1 cellular context compared by ENCODE assay signal in genomic region chr22:39820266-39820665, GRCh38.
TF ChIP-seq lines count a peak whose summit lies in the region.

No MANE protein-coding gene starts in this region.

TF ChIP-seq in K562, 482 proteins besides CTCF, POLR2A, EP300 and RAD21 (continued from another document):
- TF ChIP-seq, protein P1, sequence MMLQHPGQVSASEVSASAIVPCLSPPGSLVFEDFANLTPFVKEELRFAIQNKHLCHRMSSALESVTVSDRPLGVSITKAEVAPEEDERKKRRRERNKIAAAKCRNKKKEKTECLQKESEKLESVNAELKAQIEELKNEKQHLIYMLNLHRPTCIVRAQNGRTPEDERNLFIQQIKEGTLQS (IDR thresholded peaks at IDR 0.05): peak; percentile 71; the same call in 1 of the 2 replicates
- TF ChIP-seq, protein P1 (CRISPR knock-in tag; conservative IDR thresholded peaks at IDR 0.05): no peak
- TF ChIP-seq SMARCA4 (IDR thresholded peaks at IDR 0.05): peak; percentile 67
- TF ChIP-seq TEAD4 (IDR thresholded peaks at IDR 0.05; ENCODE audit: low read length): no peak
- no peak for TF ChIP-seq TEAD4 (CRISPR knock-in tag; IDR thresholded peaks at IDR 0.05; ENCODE audit: borderline replicate concordance)
- no peak for TF ChIP-seq FOXM1 (IDR thresholded peaks at IDR 0.05; ENCODE audit: low read depth)
- TF ChIP-seq FOXM1 (CRISPR knock-in tag; IDR thresholded peaks at IDR 0.05; ENCODE audit: low read depth): no peak
- TF ChIP-seq PRMT5 (CRISPR knock-in tag; IDR thresholded peaks at IDR 0.05): no peak
- no peak for TF ChIP-seq SRF (CRISPR knock-in tag; IDR thresholded peaks at IDR 0.05)
- TF ChIP-seq ZNF778 (CRISPR knock-in tag; IDR thresholded peaks at IDR 0.05): no peak
- TF ChIP-seq JUN (IDR thresholded peaks at IDR 0.05; ENCODE audit: borderline replicate concordance, low read depth, low read length): peak; percentile 70
- TF ChIP-seq JUN (CRISPR knock-in tag; IDR thresholded peaks at IDR 0.05; ENCODE audit: borderline replicate concordance): no peak
- TF ChIP-seq, protein P2, sequence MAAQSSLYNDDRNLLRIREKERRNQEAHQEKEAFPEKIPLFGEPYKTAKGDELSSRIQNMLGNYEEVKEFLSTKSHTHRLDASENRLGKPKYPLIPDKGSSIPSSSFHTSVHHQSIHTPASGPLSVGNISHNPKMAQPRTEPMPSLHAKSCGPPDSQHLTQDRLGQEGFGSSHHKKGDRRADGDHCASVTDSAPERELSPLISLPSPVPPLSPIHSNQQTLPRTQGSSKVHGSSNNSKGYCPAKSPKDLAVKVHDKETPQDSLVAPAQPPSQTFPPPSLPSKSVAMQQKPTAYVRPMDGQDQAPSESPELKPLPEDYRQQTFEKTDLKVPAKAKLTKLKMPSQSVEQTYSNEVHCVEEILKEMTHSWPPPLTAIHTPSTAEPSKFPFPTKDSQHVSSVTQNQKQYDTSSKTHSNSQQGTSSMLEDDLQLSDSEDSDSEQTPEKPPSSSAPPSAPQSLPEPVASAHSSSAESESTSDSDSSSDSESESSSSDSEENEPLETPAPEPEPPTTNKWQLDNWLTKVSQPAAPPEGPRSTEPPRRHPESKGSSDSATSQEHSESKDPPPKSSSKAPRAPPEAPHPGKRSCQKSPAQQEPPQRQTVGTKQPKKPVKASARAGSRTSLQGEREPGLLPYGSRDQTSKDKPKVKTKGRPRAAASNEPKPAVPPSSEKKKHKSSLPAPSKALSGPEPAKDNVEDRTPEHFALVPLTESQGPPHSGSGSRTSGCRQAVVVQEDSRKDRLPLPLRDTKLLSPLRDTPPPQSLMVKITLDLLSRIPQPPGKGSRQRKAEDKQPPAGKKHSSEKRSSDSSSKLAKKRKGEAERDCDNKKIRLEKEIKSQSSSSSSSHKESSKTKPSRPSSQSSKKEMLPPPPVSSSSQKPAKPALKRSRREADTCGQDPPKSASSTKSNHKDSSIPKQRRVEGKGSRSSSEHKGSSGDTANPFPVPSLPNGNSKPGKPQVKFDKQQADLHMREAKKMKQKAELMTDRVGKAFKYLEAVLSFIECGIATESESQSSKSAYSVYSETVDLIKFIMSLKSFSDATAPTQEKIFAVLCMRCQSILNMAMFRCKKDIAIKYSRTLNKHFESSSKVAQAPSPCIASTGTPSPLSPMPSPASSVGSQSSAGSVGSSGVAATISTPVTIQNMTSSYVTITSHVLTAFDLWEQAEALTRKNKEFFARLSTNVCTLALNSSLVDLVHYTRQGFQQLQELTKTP (IDR thresholded peaks at IDR 0.05; ENCODE audit: low read depth in 1 of 2, partially characterized antibody in 2 of 2): no peak
- TF ChIP-seq, protein P3, sequence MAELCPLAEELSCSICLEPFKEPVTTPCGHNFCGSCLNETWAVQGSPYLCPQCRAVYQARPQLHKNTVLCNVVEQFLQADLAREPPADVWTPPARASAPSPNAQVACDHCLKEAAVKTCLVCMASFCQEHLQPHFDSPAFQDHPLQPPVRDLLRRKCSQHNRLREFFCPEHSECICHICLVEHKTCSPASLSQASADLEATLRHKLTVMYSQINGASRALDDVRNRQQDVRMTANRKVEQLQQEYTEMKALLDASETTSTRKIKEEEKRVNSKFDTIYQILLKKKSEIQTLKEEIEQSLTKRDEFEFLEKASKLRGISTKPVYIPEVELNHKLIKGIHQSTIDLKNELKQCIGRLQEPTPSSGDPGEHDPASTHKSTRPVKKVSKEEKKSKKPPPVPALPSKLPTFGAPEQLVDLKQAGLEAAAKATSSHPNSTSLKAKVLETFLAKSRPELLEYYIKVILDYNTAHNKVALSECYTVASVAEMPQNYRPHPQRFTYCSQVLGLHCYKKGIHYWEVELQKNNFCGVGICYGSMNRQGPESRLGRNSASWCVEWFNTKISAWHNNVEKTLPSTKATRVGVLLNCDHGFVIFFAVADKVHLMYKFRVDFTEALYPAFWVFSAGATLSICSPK (IDR thresholded peaks at IDR 0.05; ENCODE audit: borderline replicate concordance): no peak
- TF ChIP-seq, protein P4, sequence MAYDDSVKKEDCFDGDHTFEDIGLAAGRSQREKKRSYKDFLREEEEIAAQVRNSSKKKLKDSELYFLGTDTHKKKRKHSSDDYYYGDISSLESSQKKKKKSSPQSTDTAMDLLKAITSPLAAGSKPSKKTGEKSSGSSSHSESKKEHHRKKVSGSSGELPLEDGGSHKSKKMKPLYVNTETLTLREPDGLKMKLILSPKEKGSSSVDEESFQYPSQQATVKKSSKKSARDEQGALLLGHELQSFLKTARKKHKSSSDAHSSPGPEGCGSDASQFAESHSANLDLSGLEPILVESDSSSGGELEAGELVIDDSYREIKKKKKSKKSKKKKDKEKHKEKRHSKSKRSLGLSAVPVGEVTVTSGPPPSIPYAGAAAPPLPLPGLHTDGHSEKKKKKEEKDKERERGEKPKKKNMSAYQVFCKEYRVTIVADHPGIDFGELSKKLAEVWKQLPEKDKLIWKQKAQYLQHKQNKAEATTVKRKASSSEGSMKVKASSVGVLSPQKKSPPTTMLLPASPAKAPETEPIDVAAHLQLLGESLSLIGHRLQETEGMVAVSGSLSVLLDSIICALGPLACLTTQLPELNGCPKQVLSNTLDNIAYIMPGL (CRISPR knock-in tag; IDR thresholded peaks at IDR 0.05): no peak
- TF ChIP-seq TCF7 (IDR thresholded peaks at IDR 0.05; ENCODE audit: borderline replicate concordance): no peak
- TF ChIP-seq ZNF354B (CRISPR knock-in tag; IDR thresholded peaks at IDR 0.05): no peak
- TF ChIP-seq MEIS2 (IDR thresholded peaks at IDR 0.05; ENCODE audit: partially characterized antibody): peak; percentile 11
- no peak for TF ChIP-seq SP2 (IDR thresholded peaks at IDR 0.05; ENCODE audit: extremely low read depth, low read depth, low read length, poor library complexity, severe bottlenecking)
- TF ChIP-seq FOSL1 (tag; conservative IDR thresholded peaks at IDR 0.05): peak; percentile 93
- TF ChIP-seq POLR2B (IDR thresholded peaks at IDR 0.05; ENCODE audit: low read depth, partially characterized antibody): no peak
- TF ChIP-seq DPF2 (IDR thresholded peaks at IDR 0.05): peak; percentile 32; the same call in 1 of the 2 replicates
- TF ChIP-seq, protein P5, sequence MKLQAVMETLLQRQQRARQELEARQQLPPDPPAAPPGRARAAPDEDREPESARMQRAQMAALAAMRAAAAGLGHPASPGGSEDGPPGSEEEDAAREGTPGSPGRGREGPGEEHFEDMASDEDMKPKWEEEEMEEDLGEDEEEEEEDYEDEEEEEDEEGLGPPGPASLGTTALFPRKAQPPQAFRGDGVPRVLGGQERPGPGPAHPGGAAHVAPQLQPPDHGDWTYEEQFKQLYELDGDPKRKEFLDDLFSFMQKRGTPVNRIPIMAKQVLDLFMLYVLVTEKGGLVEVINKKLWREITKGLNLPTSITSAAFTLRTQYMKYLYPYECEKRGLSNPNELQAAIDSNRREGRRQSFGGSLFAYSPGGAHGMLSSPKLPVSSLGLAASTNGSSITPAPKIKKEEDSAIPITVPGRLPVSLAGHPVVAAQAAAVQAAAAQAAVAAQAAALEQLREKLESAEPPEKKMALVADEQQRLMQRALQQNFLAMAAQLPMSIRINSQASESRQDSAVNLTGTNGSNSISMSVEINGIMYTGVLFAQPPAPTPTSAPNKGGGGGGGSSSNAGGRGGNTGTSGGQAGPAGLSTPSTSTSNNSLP (IDR thresholded peaks at IDR 0.05; ENCODE audit: borderline replicate concordance, low read depth, low read length): 0 out of 2 replicates have a peak, but pooled peaks have one; percentile 11
- no peak for TF ChIP-seq ZKSCAN3 (CRISPR knock-in tag; IDR thresholded peaks at IDR 0.05)
- TF ChIP-seq NONO (IDR thresholded peaks at IDR 0.05; ENCODE audit: low read depth in 2 of 2, low read length in 1 of 2): no peak
